Comparison of ENCODE assay signal across 8 cellular contexts in genomic region chr17:82457071-82457789, GRCh38. TPM values are rescaled to one million over a fixed set of nuclear protein-coding genes. Genes with fewer than 3 reads are reported as not detected.
DNase-seq lines count a peak whose midpoint lies in the region; ATAC-seq, FAIRE-seq and TF ChIP-seq lines count a peak whose summit lies in the region.

No MANE protein-coding gene starts in this region.

- in situ Hi-C loops in KBM-7 (cut with MboI; ENCODE audit: low pct_unique_long_range_greater_than_20kb, low sequenced_read_pairs) (no loop called here), K562 (cut with MboI) (no loop called here)

- TF ChIP-seq EP300 in K562 (IDR thresholded peaks at IDR 0.05; ENCODE audit: low read length), result peak; percentile 72

- H3K27ac ChIP-seq in K562 (ENCODE audit: extremely low read depth, low read depth, low read length) (peak overlapping the region; percentile 97), lower lobe of right lung (peak overlapping the region; percentile 100), uterus (peak overlapping the region; percentile 100)

- 0% methylated on average over 9 of the region's 9 CpGs for WGBS in K562 (ENCODE audit: insufficient coverage, low coverage, missing lambda C conversion rate)

- ATAC-seq in K562 (no peak), lower lobe of right lung (no peak), HG03354 (IDR thresholded peaks at IDR 0.05; ENCODE audit: poor library complexity, severe bottlenecking, unreplicated experiment) (no peak), GM21786 (IDR thresholded peaks at IDR 0.05; ENCODE audit: unreplicated experiment) (no peak)

- H3K36me3 ChIP-seq in K562 (ENCODE audit: control insufficient read depth, insufficient read depth, low read length), result peaks cover 22% of the 10 kb centered on the region
- H3K36me3 ChIP-seq in lower lobe of right lung, result peaks cover 24% of the 10 kb centered on the region
- H3K36me3 ChIP-seq in uterus, result no peaks in the 10 kb centered on the region

- H4K20me1 ChIP-seq in K562 (replicated peaks; ENCODE audit: control insufficient read depth, insufficient read depth, low read length), result no peaks in the 10 kb centered on the region

- H3K9me1 ChIP-seq in K562 (ENCODE audit: control insufficient read depth, insufficient read depth, low read length), result no peaks in the 10 kb centered on the region

- TF ChIP-seq CTCF in AG10803 (conservative IDR thresholded peaks at IDR 0.05; ENCODE audit: low read length), result no peak
- TF ChIP-seq CTCF in K562 (IDR thresholded peaks at IDR 0.05 in 2 of 3, conservative IDR thresholded peaks at IDR 0.05 in 1 of 3; ENCODE audit: insufficient read depth in 2 of 3, low read depth in 1 of 3, low read length in 3 of 3), result no peak
- no peak for TF ChIP-seq CTCF in lower lobe of right lung (IDR thresholded peaks at IDR 0.05)
- TF ChIP-seq CTCF in uterus (IDR thresholded peaks at IDR 0.05), result no peak

- no peak for FAIRE-seq in K562 (lab: Jason Lieb, UNC)

- H3K9ac ChIP-seq in K562 (ENCODE audit: insufficient read depth in 1 of 2, low read depth in 2 of 2, low read length in 2 of 2), result peak overlapping the region in 1 of 2 experiments; percentile 96; a peak in 3 of 4 replicates

- TF ChIP-seq RAD21 in K562 (CRISPR knock-in tag; conservative IDR thresholded peaks at IDR 0.05 in 1 of 2, IDR thresholded peaks at IDR 0.05 in 1 of 2), result no peak

- peak overlapping the region; percentile 82 for H2AFZ ChIP-seq in K562 (ENCODE audit: low read depth, low read length)

- peak overlapping the region; percentile 64 for H3K4me3 ChIP-seq in AG10803 (ENCODE audit: low read length)
- H3K4me3 ChIP-seq in K562, result peak overlapping the region; percentile 83
- H3K4me3 ChIP-seq in lower lobe of right lung, result peak overlapping the region; percentile 96
- peak overlapping the region in 1 of 2 donors; percentile 83 for H3K4me3 ChIP-seq in uterus

- H3K4me1 ChIP-seq in K562 (replicated peaks in 1 of 2; ENCODE audit: control insufficient read depth in 2 of 2, insufficient read depth in 2 of 2, low read length in 2 of 2) (peaks cover 46 to 66% of the 10 kb centered on the region in 2 experiments), lower lobe of right lung (peaks cover 36% of the 10 kb centered on the region), uterus (peaks cover 0 to 3% of the 10 kb centered on the region in 2 donors)

- TF ChIP-seq POLR2A in K562 (conservative IDR thresholded peaks at IDR 0.05), result no peak
- TF ChIP-seq POLR2A in uterus (IDR thresholded peaks at IDR 0.05), result no peak

- BruUV-seq in K562 (replicated peaks; lab: Mats Ljungman, UMichigan), result no TSS peak

- H3K79me2 ChIP-seq in K562 (ENCODE audit: control insufficient read depth, insufficient read depth, low read length), result peaks cover 34% of the 10 kb centered on the region

- no peak for DNase-seq in AG10803 (ENCODE audit: low read depth)
- peak; percentile 44 for DNase-seq in KBM-7
- DNase-seq in K562 (ENCODE audit: extremely low read depth in 1 of 4, low spot score in 3 of 4), result peak in 2 of 4 experiments; percentile 30 to 83
- DNase-seq in lower lobe of right lung, result no peak
- no peak for DNase-seq in uterus
- DNase-seq in SIG-M5 treated with dmso at 0.1 percent for 504 hours (lab: John Stamatoyannopoulos, UW; ENCODE audit: unreplicated experiment), result no peak

- intact Hi-C loops in K562 (cut with micrococcal nuclease), result loop anchor here (5.0 kb wide), 2 partner anchors 35 to 95 kb away; no protein-coding TSS in a partner anchor
- intact Hi-C loops in lower lobe of right lung (cut with DNase I), result no loop called here
- intact Hi-C loops in uterus (cut with DNase I; ENCODE audit: low total_unique reads), result no loop called here

- no peaks in the 10 kb centered on the region for H3K9me3 ChIP-seq in K562 (replicated peaks; ENCODE audit: control insufficient read depth, insufficient read depth, low read depth, low read length)
- no peaks in the 10 kb centered on the region for H3K9me3 ChIP-seq in lower lobe of right lung
- no peaks in the 10 kb centered on the region for H3K9me3 ChIP-seq in uterus

- no peaks in the 10 kb centered on the region for H3K27me3 ChIP-seq in K562 (ENCODE audit: control insufficient read depth in 2 of 2, insufficient read depth in 2 of 2, low read length in 2 of 2)
- H3K27me3 ChIP-seq in lower lobe of right lung (ENCODE audit: low read depth), result no peaks in the 10 kb centered on the region
- H3K27me3 ChIP-seq in uterus, result no peaks in the 10 kb centered on the region

- peak overlapping the region; percentile 89 for H3K4me2 ChIP-seq in K562 (ENCODE audit: insufficient read depth, low read length)

- POLR2A ChIA-PET in K562 (lab: Yijun Ruan, JAX), result interaction anchor here (0.6 to 1.3 kb wide), 7 partner anchors 8 to 244 kb away, joined by 3 to 6 read pairs (median 4); partner anchors contain the start of genes CCDC57 and FOXK2

- CTCF ChIA-PET in K562 (lab: Yijun Ruan, JAX; ENCODE audit: low intra/inter-chr PET ratio), result no interaction called here

RNA-seq across cellular contexts. Expression of gene NARF, which starts 1.3 kb away (rescaled TPM):
- 547 and 619 TPM in 2 replicates for total RNA-seq in K562 (2011; cell fraction: chromatin; rRNA removed; ENCODE audit: low replicate concordance)
- total RNA-seq in K562 (2011; cell fraction: nucleolus; rRNA removed), result 271 and 284 TPM in 2 replicates
- 322 TPM in 2 replicates for total RNA-seq in K562 (2011; cell fraction: nucleoplasm; rRNA removed)
- total RNA-seq in K562 (2014; rRNA removed) (132 and 145 TPM in 2 replicates), K562 (2014; rRNA removed; fragmentation: Illumina TruSeq; extraction: Trizol) (101 and 104 TPM in 2 replicates), K562 (2015; rRNA removed; fragmentation: Illumina TruSeq; extraction: Trizol) (84.1 and 89.0 TPM in 2 replicates), K562 (2021) (272 and 273 TPM in 2 replicates), lower lobe of right lung (54.9 TPM), uterus (10 to 100 TPM; 15.3 to 55.5 (median 33.3) TPM)
- polyA plus RNA-seq in K562 (2011; rRNA removed) (396 and 423 TPM in 2 replicates), K562 (2014; fragmentation: Illumina TruSeq; extraction: Trizol) (218 and 257 TPM in 2 replicates), K562 (2014; fragmentation: Nextera tagmentation; extraction: Ambion mirVana) (100 to 1,000 TPM in 1 of 2 experiments, 10 to 100 TPM in 1; 60.4 to 114 TPM), K562 (2014; rRNA removed) (250 and 261 TPM in 2 replicates)
- polyA plus RNA-seq in K562 (2011; cell fraction: cytosol; rRNA removed), result 406 and 485 TPM in 2 replicates
- polyA plus RNA-seq in K562 (2011; cell fraction: nucleus; rRNA removed), result 513 and 551 TPM in 2 replicates
- polyA plus RNA-seq in K562 (2012), result 317 and 446 TPM in 2 replicates
- 234 and 254 TPM in 2 replicates for polyA minus RNA-seq in K562 (2011; rRNA and poly(A)+ RNA removed)
- polyA minus RNA-seq in K562 (2011; cell fraction: cytosol; rRNA and poly(A)+ RNA removed), result 143 and 160 TPM in 2 replicates
- polyA minus RNA-seq in K562 (2011; cell fraction: nucleus; rRNA and poly(A)+ RNA removed), result 73.8 and 104 TPM in 2 replicates

RNA-seq across cellular contexts. Expression of gene CYBC1, which starts 6.7 kb away (rescaled TPM):
- total RNA-seq in K562 (2011; cell fraction: chromatin; rRNA removed; ENCODE audit: low replicate concordance), result 155 and 369 TPM in 2 replicates
- total RNA-seq in K562 (2011; cell fraction: nucleolus; rRNA removed), result 226 and 254 TPM in 2 replicates
- total RNA-seq in K562 (2011; cell fraction: nucleoplasm; rRNA removed), result 195 and 197 TPM in 2 replicates
- total RNA-seq in K562 (2014; rRNA removed) (51.8 and 54.5 TPM in 2 replicates), K562 (2014; rRNA removed; fragmentation: Illumina TruSeq; extraction: Trizol) (29.5 and 35.8 TPM in 2 replicates), K562 (2015; rRNA removed; fragmentation: Illumina TruSeq; extraction: Trizol) (47.8 and 50.1 TPM in 2 replicates), K562 (2021) (71.4 and 71.8 TPM in 2 replicates), lower lobe of right lung (132 TPM), uterus (10 to 100 TPM; 12.0 to 93.7 (median 32.5) TPM)
- polyA plus RNA-seq in K562 (2011; rRNA removed) (49.9 TPM in 2 replicates), K562 (2014; fragmentation: Illumina TruSeq; extraction: Trizol) (68.5 and 74.8 TPM in 2 replicates), K562 (2014; fragmentation: Nextera tagmentation; extraction: Ambion mirVana) (1 to 10 TPM; 1.3 to 3.8 TPM), K562 (2014; rRNA removed) (64.3 and 64.8 TPM in 2 replicates)
- 58.3 and 104 TPM in 2 replicates for polyA plus RNA-seq in K562 (2011; cell fraction: cytosol; rRNA removed)
- polyA plus RNA-seq in K562 (2011; cell fraction: nucleus; rRNA removed), result 149 and 242 TPM in 2 replicates
- 74.7 and 93.3 TPM in 2 replicates for polyA plus RNA-seq in K562 (2012)
- 17.2 and 36.1 TPM in 2 replicates for polyA minus RNA-seq in K562 (2011; rRNA and poly(A)+ RNA removed)
- polyA minus RNA-seq in K562 (2011; cell fraction: cytosol; rRNA and poly(A)+ RNA removed), result 32.9 and 43.7 TPM in 2 replicates
- 56.5 and 68.9 TPM in 2 replicates for polyA minus RNA-seq in K562 (2011; cell fraction: nucleus; rRNA and poly(A)+ RNA removed)

RNA-seq across cellular contexts. Expression of gene OGFOD3, which starts 38.8 kb away (rescaled TPM):
- 39.5 and 85.3 TPM in 2 replicates for total RNA-seq in K562 (2011; cell fraction: chromatin; rRNA removed; ENCODE audit: low replicate concordance)
- total RNA-seq in K562 (2011; cell fraction: nucleolus; rRNA removed), result 68.9 and 71.6 TPM in 2 replicates
- total RNA-seq in K562 (2011; cell fraction: nucleoplasm; rRNA removed), result 53.3 and 56.9 TPM in 2 replicates
- 34.7 and 44.7 TPM in 2 replicates for total RNA-seq in K562 (2014; rRNA removed)
- total RNA-seq in K562 (2014; rRNA removed; fragmentation: Illumina TruSeq; extraction: Trizol), result 8.9 and 12.3 TPM in 2 replicates
- 18.0 and 18.9 TPM in 2 replicates for total RNA-seq in K562 (2015; rRNA removed; fragmentation: Illumina TruSeq; extraction: Trizol)
- 40.5 and 43.6 TPM in 2 replicates for total RNA-seq in K562 (2021)
- polyA plus RNA-seq in K562 (2011; rRNA removed), result 23.8 and 31.8 TPM in 2 replicates
- polyA plus RNA-seq in K562 (2011; cell fraction: cytosol; rRNA removed), result 43.8 and 57.1 TPM in 2 replicates
- 27.5 and 35.1 TPM in 2 replicates for polyA plus RNA-seq in K562 (2011; cell fraction: nucleus; rRNA removed)
- 31.5 and 39.2 TPM in 2 replicates for polyA plus RNA-seq in K562 (2012)
- polyA plus RNA-seq in K562 (2014; fragmentation: Illumina TruSeq; extraction: Trizol), result 18.3 and 23.3 TPM in 2 replicates
- 1 to 10 TPM in 1 of 2 experiments, under 1 TPM in 1; 0.69 to 1.8 TPM for polyA plus RNA-seq in K562 (2014; fragmentation: Nextera tagmentation; extraction: Ambion mirVana)
- polyA plus RNA-seq in K562 (2014; rRNA removed), result 33.3 and 34.5 TPM in 2 replicates
- 15.2 and 19.6 TPM in 2 replicates for polyA minus RNA-seq in K562 (2011; rRNA and poly(A)+ RNA removed)
- polyA minus RNA-seq in K562 (2011; cell fraction: cytosol; rRNA and poly(A)+ RNA removed), result 27.3 and 39.2 TPM in 2 replicates
- 8.6 and 12.7 TPM in 2 replicates for polyA minus RNA-seq in K562 (2011; cell fraction: nucleus; rRNA and poly(A)+ RNA removed)
- 27.1 TPM for total RNA-seq in lower lobe of right lung
- total RNA-seq in uterus, result 10 to 100 TPM; 15.0 to 44.4 (median 24.8) TPM

RNA-seq across cellular contexts. Expression of gene HEXD, which starts 39.1 kb away (rescaled TPM):
- 73.7 and 159 TPM in 2 replicates for total RNA-seq in K562 (2011; cell fraction: chromatin; rRNA removed; ENCODE audit: low replicate concordance)
- total RNA-seq in K562 (2011; cell fraction: nucleolus; rRNA removed), result 83.4 and 88.2 TPM in 2 replicates
- 65.7 and 67.2 TPM in 2 replicates for total RNA-seq in K562 (2011; cell fraction: nucleoplasm; rRNA removed)
- total RNA-seq in K562 (2014; rRNA removed) (10.5 and 12.3 TPM in 2 replicates), K562 (2014; rRNA removed; fragmentation: Illumina TruSeq; extraction: Trizol) (5.3 and 6.7 TPM in 2 replicates), K562 (2015; rRNA removed; fragmentation: Illumina TruSeq; extraction: Trizol) (8.3 and 10.0 TPM in 2 replicates), K562 (2021) (16.9 and 17.5 TPM in 2 replicates), lower lobe of right lung (60.2 TPM), uterus (10 to 100 TPM; 15.9 to 53.7 (median 39.8) TPM)
- polyA plus RNA-seq in K562 (2011; rRNA removed) (20.0 and 22.3 TPM in 2 replicates), K562 (2014; fragmentation: Illumina TruSeq; extraction: Trizol) (8.7 and 10.9 TPM in 2 replicates), K562 (2014; fragmentation: Nextera tagmentation; extraction: Ambion mirVana) (1 to 10 TPM; 1.0 TPM), K562 (2014; rRNA removed) (21.9 and 25.3 TPM in 2 replicates)
- polyA plus RNA-seq in K562 (2011; cell fraction: cytosol; rRNA removed), result 9.6 and 16.9 TPM in 2 replicates
- polyA plus RNA-seq in K562 (2011; cell fraction: nucleus; rRNA removed), result 208 and 322 TPM in 2 replicates
- 13.2 and 23.9 TPM in 2 replicates for polyA plus RNA-seq in K562 (2012)
- polyA minus RNA-seq in K562 (2011; rRNA and poly(A)+ RNA removed), result 6.1 and 7.1 TPM in 2 replicates
- polyA minus RNA-seq in K562 (2011; cell fraction: cytosol; rRNA and poly(A)+ RNA removed), result 5.5 and 6.5 TPM in 2 replicates
- polyA minus RNA-seq in K562 (2011; cell fraction: nucleus; rRNA and poly(A)+ RNA removed), result 28.3 and 30.8 TPM in 2 replicates
